In genomic region chr1:54571326-54571725, GRCh38 we compare ENCODE assay signal across 1 cellular context.
TF ChIP-seq lines count a peak whose summit lies in the region.

No MANE protein-coding gene starts in this region.

TF ChIP-seq in WTC11, 78 proteins besides CTCF, POLR2A, EP300 and RAD21 (continued from another document):
- TF ChIP-seq, protein P1, sequence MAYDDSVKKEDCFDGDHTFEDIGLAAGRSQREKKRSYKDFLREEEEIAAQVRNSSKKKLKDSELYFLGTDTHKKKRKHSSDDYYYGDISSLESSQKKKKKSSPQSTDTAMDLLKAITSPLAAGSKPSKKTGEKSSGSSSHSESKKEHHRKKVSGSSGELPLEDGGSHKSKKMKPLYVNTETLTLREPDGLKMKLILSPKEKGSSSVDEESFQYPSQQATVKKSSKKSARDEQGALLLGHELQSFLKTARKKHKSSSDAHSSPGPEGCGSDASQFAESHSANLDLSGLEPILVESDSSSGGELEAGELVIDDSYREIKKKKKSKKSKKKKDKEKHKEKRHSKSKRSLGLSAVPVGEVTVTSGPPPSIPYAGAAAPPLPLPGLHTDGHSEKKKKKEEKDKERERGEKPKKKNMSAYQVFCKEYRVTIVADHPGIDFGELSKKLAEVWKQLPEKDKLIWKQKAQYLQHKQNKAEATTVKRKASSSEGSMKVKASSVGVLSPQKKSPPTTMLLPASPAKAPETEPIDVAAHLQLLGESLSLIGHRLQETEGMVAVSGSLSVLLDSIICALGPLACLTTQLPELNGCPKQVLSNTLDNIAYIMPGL (CRISPR knock-in tag; IDR thresholded peaks at IDR 0.05) = no peak
- TF ChIP-seq USF2 (CRISPR knock-in tag; IDR thresholded peaks at IDR 0.05) = no peak
- no peak for TF ChIP-seq NFYB (CRISPR knock-in tag; conservative IDR thresholded peaks at IDR 0.05; ENCODE audit: low read depth)
- TF ChIP-seq FOXP4 (CRISPR knock-in tag; IDR thresholded peaks at IDR 0.05) = no peak
- TF ChIP-seq ATF3 (CRISPR knock-in tag; conservative IDR thresholded peaks at IDR 0.05) = no peak
- TF ChIP-seq GTF2I (CRISPR knock-in tag; conservative IDR thresholded peaks at IDR 0.05) = no peak
- no peak for TF ChIP-seq ZNF219 (CRISPR knock-in tag; IDR thresholded peaks at IDR 0.05; ENCODE audit: borderline replicate concordance)
- TF ChIP-seq JUN (CRISPR knock-in tag; IDR thresholded peaks at IDR 0.05) = no peak
- TF ChIP-seq E2F4 (CRISPR knock-in tag; IDR thresholded peaks at IDR 0.05; ENCODE audit: borderline replicate concordance, low read depth) = no peak
- no peak for TF ChIP-seq ELF4 (CRISPR knock-in tag; IDR thresholded peaks at IDR 0.05; ENCODE audit: low read depth)
- TF ChIP-seq AR (CRISPR knock-in tag; IDR thresholded peaks at IDR 0.05) = no peak
